ENCODE assay signal across 14 cellular contexts in the genomic region with DNA sequence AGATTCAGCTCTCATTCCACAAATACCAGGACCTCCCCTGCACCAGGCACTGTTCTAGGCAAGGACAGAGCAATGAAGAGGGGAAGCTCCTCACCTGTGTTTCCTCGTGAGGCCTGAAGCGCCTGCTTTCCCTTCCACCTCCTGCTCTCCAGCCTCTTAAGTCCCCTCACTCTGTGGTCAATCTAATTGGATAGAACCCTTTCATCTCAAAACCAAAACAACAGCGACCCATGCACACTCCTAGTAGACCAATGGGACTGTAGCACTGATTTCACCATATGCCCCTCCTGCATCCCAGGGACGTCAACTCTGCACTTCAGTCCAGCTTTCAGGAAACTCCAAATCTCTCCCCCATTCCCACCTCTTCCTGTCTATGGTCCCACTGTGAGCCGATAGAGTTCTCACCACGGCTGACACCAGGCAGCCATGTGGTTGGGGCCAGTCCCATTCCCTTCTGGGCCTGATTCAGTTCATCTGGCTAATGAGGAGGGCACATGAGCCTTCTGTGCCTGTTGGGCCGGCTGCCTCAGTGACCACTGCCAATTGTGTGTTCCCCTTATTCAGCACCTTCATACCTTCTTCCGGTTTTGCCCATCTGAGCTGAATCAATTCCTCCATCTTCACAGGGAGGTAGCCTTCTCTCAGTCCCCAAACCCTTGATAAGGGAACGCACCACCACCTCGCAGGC. TPM values are rescaled to one million over a fixed set of nuclear protein-coding genes. Genes with fewer than 3 reads are reported as not detected.
DNase-seq lines count a peak whose midpoint lies in the region; ATAC-seq, FAIRE-seq and TF ChIP-seq lines count a peak whose summit lies in the region.
"Had no signal": no experiment of that assay in that cellular context is flagged by ENCODE, and none has a peak within 500 bp of the region (broad histone marks: within the 10 kb centered on the region; RNA-seq: fewer than 3 reads in every experiment).

No MANE protein-coding gene starts in this region.

- H3K36me3 ChIP-seq in PC-9 (ENCODE audit: low read depth) (no peaks in the 10 kb centered on the region), subcutaneous abdominal adipose tissue (ENCODE audit: control insufficient read depth in 5 of 5, insufficient read depth in 5 of 5, low read length in 5 of 5) (no peaks in the 10 kb centered on the region)

- H3K9me2 ChIP-seq in PC-9 (ENCODE audit: insufficient read depth): no peaks in the 10 kb centered on the region

- no peaks in the 10 kb centered on the region for H3K79me2 ChIP-seq in PC-9 (ENCODE audit: low read depth)

- DNase-seq in PC-9 (no peak), astrocyte of the hippocampus (ENCODE audit: low read depth, low spot score) (peak; percentile 22), right cardiac atrium (no peak), cerebellum (ENCODE audit: low spot score) (no peak), HTR-8/SVneo (ENCODE audit: insufficient read length, low spot score) (no peak)
- DNase-seq: activated CD4-positive, alpha-beta memory T cell treated with anti-CD3 and anti-CD28 coated beads, Interleukin-2, amount 10 ng/mL, durations not matched to agents 7 days and 5 days; activated effector memory CD4-positive, alpha-beta T cell treated with anti-CD3 and anti-CD28 coated beads, Interleukin-2, amount 50 U/mL, for 16 hours; CD4-positive, alpha-beta T cell; OCI-M1; T-helper 9 cell had no signal

- no peak overlapping the region for H3K9ac ChIP-seq in subcutaneous abdominal adipose tissue (ENCODE audit: low read length in 5 of 5)

- WGBS in right cardiac atrium: 84% methylated on average over 10 of the region's 10 CpGs

- TF ChIP-seq CTCF in PC-9 (conservative IDR thresholded peaks at IDR 0.05): no peak

- no peak overlapping the region for H3K4me3 ChIP-seq in PC-9
- no peak overlapping the region for H3K4me3 ChIP-seq in right cardiac atrium (ENCODE audit: low read length)
- H3K4me3 ChIP-seq in subcutaneous abdominal adipose tissue (ENCODE audit: low read depth in 1 of 5, low read length in 5 of 5): no peak overlapping the region

- peaks cover 32% of the 10 kb centered on the region for H3F3A ChIP-seq in PC-9 (ENCODE audit: insufficient read depth, low read depth)

- H3K4me1 ChIP-seq in PC-9 (replicated peaks; ENCODE audit: insufficient read depth) (peaks cover 45% of the 10 kb centered on the region), right cardiac atrium (ENCODE audit: control insufficient read depth, insufficient read depth, low read length) (peaks cover 8% of the 10 kb centered on the region), subcutaneous abdominal adipose tissue (ENCODE audit: control insufficient read depth in 5 of 5, insufficient read depth in 5 of 5, low read length in 5 of 5) (peaks cover 11 to 52% (median 29%) of the 10 kb centered on the region in 5 donors)

- ATAC-seq in right cardiac atrium: no peak
- ATAC-seq in HG03097 (IDR thresholded peaks at IDR 0.05; ENCODE audit: low FRiP score, unreplicated experiment): no peak

- H4K20me1 ChIP-seq in PC-9 (ENCODE audit: insufficient read depth): no peaks in the 10 kb centered on the region

- no TSS peak for BruUV-seq in PC-9 (replicated peaks; lab: Mats Ljungman, UMichigan)

- CTCF ChIA-PET in PC-9 (lab: Charles Lee): interaction anchor here (0.5 kb wide), 1 partner anchor 24 kb away, joined by 4 read pairs; no protein-coding TSS in a partner anchor

- H3K27ac ChIP-seq in PC-9 (peak overlapping the region; percentile 63), right cardiac atrium (ENCODE audit: low read length) (peak overlapping the region; percentile 34), subcutaneous abdominal adipose tissue (ENCODE audit: low read depth, low read length) (peak overlapping the region; percentile 37)
- H3K27ac ChIP-seq: HL-60 had no signal

- intact Hi-C loops in PC-9 (cut with micrococcal nuclease; ENCODE audit: unreplicated experiment) (loop anchor here (2.0 kb wide), 1 partner anchor 33 kb away; a partner anchor contains a TSS), right cardiac atrium (cut with DNase I) (no loop called here)

- POLR2A ChIA-PET in PC-9 (lab: Charles Lee; ENCODE audit: unreplicated experiment): interaction anchor here (0.6 to 1.1 kb wide), 4 partner anchors 11 to 117 kb away, joined by 3 to 6 read pairs (median 3); a partner anchor contains a TSS

- FAIRE-seq in HTR-8/SVneo (lab: Jason Lieb, UNC): no peak
- FAIRE-seq: G401.6 had no signal

- no peaks in the 10 kb centered on the region for H3K27me3 ChIP-seq in PC-9 (ENCODE audit: insufficient read depth, low read depth)
- no peaks in the 10 kb centered on the region for H3K27me3 ChIP-seq in right cardiac atrium (ENCODE audit: control insufficient read depth, insufficient read depth)
- peaks cover 0 to 3% (median 0%) of the 10 kb centered on the region in 5 donors for H3K27me3 ChIP-seq in subcutaneous abdominal adipose tissue (ENCODE audit: control insufficient read depth in 5 of 5, insufficient read depth in 4 of 5, low read length in 5 of 5)

- H3K4me2 ChIP-seq in PC-9: peak overlapping the region; percentile 45

- H2AFZ ChIP-seq in PC-9: no peak overlapping the region

- no peaks in the 10 kb centered on the region for H3K9me3 ChIP-seq in PC-9 (ENCODE audit: insufficient read depth, low read depth)
- no peaks in the 10 kb centered on the region for H3K9me3 ChIP-seq in right cardiac atrium (ENCODE audit: control insufficient read depth, low read length)
- H3K9me3 ChIP-seq in subcutaneous abdominal adipose tissue (ENCODE audit: control insufficient read depth in 5 of 5, low read length in 5 of 5): no peaks in the 10 kb centered on the region

RNA-seq across cellular contexts. Expression of a gene that starts 33.3 kb away (rescaled TPM):
- 169 and 206 TPM in 2 replicates for total RNA-seq in PC-9 (2021)
- 100 to 1,000 TPM; 123 to 227 (median 144) TPM for total RNA-seq in right cardiac atrium
- polyA plus RNA-seq in right cardiac atrium: 76.4 TPM
- 144 TPM for total RNA-seq in cerebellum

RNA-seq across cellular contexts. Expression of a gene that starts 55.6 kb away (rescaled TPM):
- total RNA-seq in PC-9 (2021): 30.2 and 30.6 TPM in 2 replicates
- total RNA-seq in right cardiac atrium: 10 to 100 TPM; 27.7 to 35.8 (median 30.8) TPM
- 17.9 TPM for polyA plus RNA-seq in right cardiac atrium
- total RNA-seq in cerebellum: 34.1 TPM
